Comparison of ENCODE assay signal across 8 cellular contexts in genomic region chr7:86926732-86927131, GRCh38.
DNase-seq lines count a peak whose midpoint lies in the region; ATAC-seq, FAIRE-seq and TF ChIP-seq lines count a peak whose summit lies in the region.

No MANE protein-coding gene starts in this region.

- CTCF ChIA-PET in A673 (lab: Charles Lee), result interaction anchor here (0.6 to 0.7 kb wide), 3 partner anchors 132 to 1007 kb away, joined by 6 to 10 read pairs (median 7); no protein-coding TSS in a partner anchor
- CTCF ChIA-PET in HEK293T (lab: Yijun Ruan, JAX), result interaction anchor here (0.7 to 3.9 kb wide), 2 partner anchors 15 to 221 kb away, joined by 3 to 21 read pairs; no protein-coding TSS in a partner anchor

- no peak for TF ChIP-seq EP300 in sigmoid colon (IDR thresholded peaks at IDR 0.05)

- no peaks in the 10 kb centered on the region for H3F3A ChIP-seq in DOHH2 (ENCODE audit: control insufficient read depth, insufficient read depth)

- DNase-seq in A673 (ENCODE audit: low spot score) (peak; percentile 70), HEK293T (ENCODE audit: extremely low spot score) (peak; percentile 51), NCI-H2029 (lab: John Stamatoyannopoulos, UW) (peak; percentile 39), fibroblast of villous mesenchyme (ENCODE audit: low read depth) (peak; percentile 47), sigmoid colon (no peak)

- peaks cover 4% of the 10 kb centered on the region for H3K4me1 ChIP-seq in A673 (ENCODE audit: insufficient read depth, low read length, poor library complexity, severe bottlenecking)
- peaks cover 27% of the 10 kb centered on the region for H3K4me1 ChIP-seq in DOHH2 (ENCODE audit: control insufficient read depth, low read length)
- H3K4me1 ChIP-seq in sigmoid colon, result no peaks in the 10 kb centered on the region

- no peak overlapping the region for H3K4me3 ChIP-seq in A673 (ENCODE audit: low read depth, low read length, poor library complexity, severe bottlenecking)
- no peak overlapping the region for H3K4me3 ChIP-seq in DOHH2 (ENCODE audit: low read length)
- no peak overlapping the region for H3K4me3 ChIP-seq in fibroblast of villous mesenchyme (ENCODE audit: low read depth, low read length)
- H3K4me3 ChIP-seq in sigmoid colon, result no peak overlapping the region

- ATAC-seq in HG02870 (IDR thresholded peaks at IDR 0.05; ENCODE audit: unreplicated experiment), result no peak

- H3K36me3 ChIP-seq in A673 (ENCODE audit: insufficient read depth, low read length, poor library complexity, severe bottlenecking) (no peaks in the 10 kb centered on the region), DOHH2 (ENCODE audit: control insufficient read depth, low read length) (peaks cover 21% of the 10 kb centered on the region), sigmoid colon (no peaks in the 10 kb centered on the region)

- POLR2A ChIA-PET in A673 (lab: Charles Lee; ENCODE audit: low non-redundant PET) (no interaction called here), HEK293T (lab: Yijun Ruan, JAX) (interaction anchor here (2.6 kb wide), 1 partner anchor 226 kb away, joined by 12 read pairs; the partner anchor contains the start of gene DMTF1)

- H3K27me3 ChIP-seq in A673 (replicated peaks; ENCODE audit: insufficient read depth, low read depth, low read length, poor library complexity) (no peaks in the 10 kb centered on the region), DOHH2 (ENCODE audit: control insufficient read depth, low read length) (no peaks in the 10 kb centered on the region), sigmoid colon (no peaks in the 10 kb centered on the region)

- no peaks in the 10 kb centered on the region for H3K79me2 ChIP-seq in DOHH2 (ENCODE audit: control insufficient read depth, low read length)

- peak; percentile 50 for FAIRE-seq in TTC549 (lab: Jason Lieb, UNC)

- intact Hi-C loops in A673 (cut with micrococcal nuclease; ENCODE audit: unreplicated experiment) (loop anchor here (2.0 to 5.0 kb wide), 2 partner anchors 310 to 491 kb away; no protein-coding TSS in a partner anchor), sigmoid colon (cut with DNase I) (no loop called here)

- no peaks in the 10 kb centered on the region for H4K20me1 ChIP-seq in DOHH2 (ENCODE audit: control insufficient read depth, insufficient read depth, low read depth, low read length)

- no peaks in the 10 kb centered on the region for H3K9me3 ChIP-seq in A673 (ENCODE audit: low read depth, low read length, poor library complexity, severe bottlenecking)
- no peaks in the 10 kb centered on the region for H3K9me3 ChIP-seq in DOHH2 (ENCODE audit: control insufficient read depth, insufficient read depth, low read length)
- H3K9me3 ChIP-seq in sigmoid colon, result no peaks in the 10 kb centered on the region

- H3K4me2 ChIP-seq in DOHH2 (ENCODE audit: low read length), result no peak overlapping the region

- 4 to 14% methylated on average over 2 of the region's 2 CpGs for WGBS in sigmoid colon, 2 donors

- no peak for TF ChIP-seq POLR2A in sigmoid colon (IDR thresholded peaks at IDR 0.05)

- BruUV-seq in A673 (replicated peaks; lab: Mats Ljungman, UMichigan), result no TSS peak

- no peak overlapping the region for H3K27ac ChIP-seq in A673 (ENCODE audit: low read depth, low read length, poor library complexity, severe bottlenecking)
- no peak overlapping the region for H3K27ac ChIP-seq in DOHH2 (ENCODE audit: low read depth, low read length)
- H3K27ac ChIP-seq in sigmoid colon, result no peak overlapping the region

- TF ChIP-seq CTCF in A673 (conservative IDR thresholded peaks at IDR 0.05; ENCODE audit: low read depth, low read length) (peak; percentile 78), DOHH2 (IDR thresholded peaks at IDR 0.05; ENCODE audit: low read depth, low read length, poor library complexity, severe bottlenecking) (peak; percentile 95), fibroblast of villous mesenchyme (IDR thresholded peaks at IDR 0.05; ENCODE audit: insufficient read depth, low read depth, low read length) (peak; percentile 75), sigmoid colon (IDR thresholded peaks at IDR 0.05) (peak; percentile 12 to 42 (median 34))

- no peaks in the 10 kb centered on the region for H3K9me2 ChIP-seq in DOHH2 (replicated peaks; ENCODE audit: control insufficient read depth, low read length)

TF ChIP-seq in HEK293T, 16 proteins besides CTCF, POLR2A, EP300 and RAD21:
- peak; percentile 88 for TF ChIP-seq ZNF384 (IDR thresholded peaks at IDR 0.05)
- TF ChIP-seq SP1 (IDR thresholded peaks at IDR 0.05), result no peak
- no peak for TF ChIP-seq LEF1 (IDR thresholded peaks at IDR 0.05; ENCODE audit: borderline replicate concordance)
- TF ChIP-seq CTBP1 (IDR thresholded peaks at IDR 0.05; ENCODE audit: borderline replicate concordance), result no peak

Comparison
In these comparisons a context has a peak if more than half of its experiments do, and no peak if none do; other contexts are left out.
1. CTCF ChIP-seq: peak in every context shown above with its lines; median percentile 95 in DOHH2; 78 in A673; 75 in fibroblast of villous mesenchyme; 34 in sigmoid colon.